ENCODE assay signal across 12 cellular contexts in genomic region chr14:68687746-68688145, GRCh38.
DNase-seq lines count a peak whose midpoint lies in the region; ATAC-seq and TF ChIP-seq lines count a peak whose summit lies in the region.
"Had no signal": no experiment of that assay in that cellular context is flagged by ENCODE, and none has a peak within 500 bp of the region (broad histone marks: within the 10 kb centered on the region; RNA-seq: fewer than 3 reads in every experiment).

No MANE protein-coding gene starts in this region.

- H3K36me3 ChIP-seq in CD4-positive, CD25-positive, alpha-beta regulatory T cell (ENCODE audit: control insufficient read depth, insufficient read depth, low read length): no peaks in the 10 kb centered on the region
- H3K36me3 ChIP-seq in esophagus squamous epithelium: no peaks in the 10 kb centered on the region
- no peaks in the 10 kb centered on the region for H3K36me3 ChIP-seq in left ventricle myocardium inferior
- H3K36me3 ChIP-seq: gastroesophageal sphincter had no signal

- peak overlapping the region; percentile 27 to 43 (median 37) for H3K27ac Mint-ChIP-seq in CD4-positive, CD25-positive, alpha-beta regulatory T cell
- H3K27ac Mint-ChIP-seq in chondrocyte (ENCODE audit: unreplicated experiment) (peak overlapping the region; percentile 94), nephron (peak overlapping the region; percentile 99)
- H3K27ac Mint-ChIP-seq: activated naive CD8-positive, alpha-beta T cell treated with anti-CD3 and anti-CD28 coated beads, Interleukin-2, amount 10 ng/mL, durations not matched to agents 7 days and 5 days had no signal

- no peaks in the 10 kb centered on the region for H3K27me3 ChIP-seq in CD4-positive, CD25-positive, alpha-beta regulatory T cell (ENCODE audit: control insufficient read depth, insufficient read depth, low read length)
- H3K27me3 ChIP-seq in esophagus squamous epithelium (no peaks in the 10 kb centered on the region), left ventricle myocardium inferior (ENCODE audit: low read depth) (no peaks in the 10 kb centered on the region)
- H3K27me3 ChIP-seq: gastroesophageal sphincter had no signal

- no peaks in the 10 kb centered on the region for H3K9me3 ChIP-seq in CD4-positive, CD25-positive, alpha-beta regulatory T cell (ENCODE audit: control insufficient read depth in 2 of 2, low read length in 2 of 2)
- H3K9me3 ChIP-seq in esophagus squamous epithelium (no peaks in the 10 kb centered on the region), left ventricle myocardium inferior (replicated peaks) (no peaks in the 10 kb centered on the region)
- H3K9me3 ChIP-seq: gastroesophageal sphincter had no signal

- peaks cover 12 to 55% (median 43%) of the 10 kb centered on the region in 4 donors for H3K4me1 Mint-ChIP-seq in CD4-positive, CD25-positive, alpha-beta regulatory T cell
- H3K4me1 Mint-ChIP-seq in chondrocyte (ENCODE audit: low read depth) (peaks cover 74% of the 10 kb centered on the region), nephron (peaks cover 96% of the 10 kb centered on the region)

- no peak for DNase-seq in CD4-positive, CD25-positive, alpha-beta regulatory T cell
- DNase-seq in LHCN-M2 (ENCODE audit: low read depth): peak; percentile 98
- DNase-seq in chondrocyte (ENCODE audit: low spot score): no peak
- no peak for DNase-seq in esophagus squamous epithelium (lab: John Stamatoyannopoulos, UW)
- no peak for DNase-seq in left ventricle myocardium inferior
- no peak for DNase-seq in left lobe of liver (ENCODE audit: low spot score)
- DNase-seq: activated naive CD8-positive, alpha-beta T cell treated with anti-CD3 and anti-CD28 coated beads, Interleukin-2, amount 10 ng/mL, durations not matched to agents 7 days and 5 days; DMS79 treated with DMSO at 0.1 percent for 48 hours; NCI-H510A treated with DMSO at 0.1 percent for 48 hours had no signal

- no peak for TF ChIP-seq POLR2A in esophagus squamous epithelium (IDR thresholded peaks at IDR 0.05)

- H3K36me3 Mint-ChIP-seq in CD4-positive, CD25-positive, alpha-beta regulatory T cell: no peaks in the 10 kb centered on the region
- H3K36me3 Mint-ChIP-seq in chondrocyte (ENCODE audit: low read depth) (no peaks in the 10 kb centered on the region), nephron (ENCODE audit: low read depth) (no peaks in the 10 kb centered on the region)
- H3K36me3 Mint-ChIP-seq: activated naive CD8-positive, alpha-beta T cell treated with anti-CD3 and anti-CD28 coated beads, Interleukin-2, amount 10 ng/mL, durations not matched to agents 7 days and 5 days had no signal

- no peak for ATAC-seq in CD4-positive, CD25-positive, alpha-beta regulatory T cell (ENCODE audit: low read depth in 2 of 2)
- ATAC-seq in left lobe of liver (no peak), GM21825 (IDR thresholded peaks at IDR 0.05; ENCODE audit: unreplicated experiment) (no peak)
- ATAC-seq: gastroesophageal sphincter had no signal

- no peaks in the 10 kb centered on the region for H3K9me3 Mint-ChIP-seq in CD4-positive, CD25-positive, alpha-beta regulatory T cell
- H3K9me3 Mint-ChIP-seq in chondrocyte (ENCODE audit: low read depth) (no peaks in the 10 kb centered on the region), nephron (no peaks in the 10 kb centered on the region)
- H3K9me3 Mint-ChIP-seq: activated naive CD8-positive, alpha-beta T cell treated with anti-CD3 and anti-CD28 coated beads, Interleukin-2, amount 10 ng/mL, durations not matched to agents 7 days and 5 days had no signal

- peaks cover 37% of the 10 kb centered on the region for H3K4me1 ChIP-seq in CD4-positive, CD25-positive, alpha-beta regulatory T cell (ENCODE audit: control insufficient read depth, insufficient read depth, low read length, poor library complexity, severe bottlenecking)
- H3K4me1 ChIP-seq in esophagus squamous epithelium (peaks cover 23 to 76% (median 49%) of the 10 kb centered on the region in 3 donors), left ventricle myocardium inferior (peaks cover 37% of the 10 kb centered on the region)

- H3K27ac ChIP-seq in CD4-positive, CD25-positive, alpha-beta regulatory T cell (ENCODE audit: insufficient read depth, low read length, poor library complexity, severe bottlenecking): no peak overlapping the region
- H3K27ac ChIP-seq in esophagus squamous epithelium: no peak overlapping the region
- H3K27ac ChIP-seq in left ventricle myocardium inferior (replicated peaks): no peak overlapping the region

- H3K27me3 Mint-ChIP-seq in CD4-positive, CD25-positive, alpha-beta regulatory T cell: no peaks in the 10 kb centered on the region
- H3K27me3 Mint-ChIP-seq in chondrocyte (ENCODE audit: low read depth) (no peaks in the 10 kb centered on the region), nephron (ENCODE audit: low read depth) (peaks cover under 1% of the 10 kb centered on the region)
- H3K27me3 Mint-ChIP-seq: activated naive CD8-positive, alpha-beta T cell treated with anti-CD3 and anti-CD28 coated beads, Interleukin-2, amount 10 ng/mL, durations not matched to agents 7 days and 5 days had no signal

- intact Hi-C loops in esophagus squamous epithelium (cut with DNase I): no loop called here
- intact Hi-C loops in left ventricle myocardium inferior (cut with micrococcal nuclease): no loop called here

- TF ChIP-seq CTCF in chondrocyte (IDR thresholded peaks at IDR 0.05) (no peak), nephron (IDR thresholded peaks at IDR 0.05; ENCODE audit: unreplicated experiment in 3 of 3) (no peak), esophagus squamous epithelium (IDR thresholded peaks at IDR 0.05) (no peak), left ventricle myocardium inferior (IDR thresholded peaks at IDR 0.05; ENCODE audit: borderline replicate concordance) (no peak)

- WGBS in esophagus squamous epithelium, 2 donors: 55 to 70% methylated on average over 11 of the region's 11 CpGs

- peak overlapping the region in 1 of 4 donors; percentile 38 for H3K4me3 Mint-ChIP-seq in CD4-positive, CD25-positive, alpha-beta regulatory T cell
- no peak overlapping the region for H3K4me3 Mint-ChIP-seq in chondrocyte (ENCODE audit: unreplicated experiment)
- H3K4me3 Mint-ChIP-seq in nephron: peak overlapping the region in 2 of 3 experiments; percentile 17 to 37
- H3K4me3 Mint-ChIP-seq: activated naive CD8-positive, alpha-beta T cell treated with anti-CD3 and anti-CD28 coated beads, Interleukin-2, amount 10 ng/mL, durations not matched to agents 7 days and 5 days had no signal

- H3K4me3 ChIP-seq in CD4-positive, CD25-positive, alpha-beta regulatory T cell (ENCODE audit: low read depth, low read length): no peak overlapping the region
- H3K4me3 ChIP-seq in esophagus squamous epithelium (no peak overlapping the region), left ventricle myocardium inferior (no peak overlapping the region)
- H3K4me3 ChIP-seq: gastroesophageal sphincter had no signal

Comparison
In these comparisons a context has a peak if more than half of its experiments do, and no peak if none do; other contexts are left out.
1. H3K27ac Mint-ChIP-seq: peak in every context shown above with its lines; median percentile 99 in nephron; 94 in chondrocyte; 37 in CD4-positive, CD25-positive, alpha-beta regulatory T cell.